ENCODE assay signal across 8 cellular contexts in genomic region chr15:90389513-90389912, GRCh38. TPM values are rescaled to one million over a fixed set of nuclear protein-coding genes. Genes with fewer than 3 reads are reported as not detected.
A peak's percentile ranks its signal among the peaks of the same experiment; 100 is the strongest.
DNase-seq lines count a peak whose midpoint lies in the region; ATAC-seq and TF ChIP-seq lines count a peak whose summit lies in the region.

No MANE protein-coding gene starts in this region.

- H3K27me3 Mint-ChIP-seq in endodermal cell (ENCODE audit: insufficient read depth): no peaks in the 10 kb centered on the region
- H3K27me3 Mint-ChIP-seq in neural progenitor cell (ENCODE audit: insufficient read depth, low read depth): peaks cover 2% of the 10 kb centered on the region

- ATAC-seq in HG02981 (IDR thresholded peaks at IDR 0.05; ENCODE audit: unreplicated experiment): no peak

- H3K27ac Mint-ChIP-seq in endodermal cell: peak overlapping the region; percentile 54
- no peak overlapping the region for H3K27ac Mint-ChIP-seq in neural progenitor cell

- no peak for DNase-seq in endodermal cell
- DNase-seq in neural progenitor cell (ENCODE audit: low spot score): no peak
- no peak for DNase-seq in NCI-H1105 (lab: John Stamatoyannopoulos, UW)
- DNase-seq in NCI-H526 treated with DMSO at 0.1 percent for 48 hours (lab: John Stamatoyannopoulos, UW): no peak
- no peak for DNase-seq in activated gamma-delta T cell (lab: John Stamatoyannopoulos, UW)

- no peaks in the 10 kb centered on the region for H3K9me2 ChIP-seq in OCI-LY1 (ENCODE audit: low read depth, low read length)

- peaks cover 49% of the 10 kb centered on the region for H3K4me1 Mint-ChIP-seq in endodermal cell
- peaks cover 16% of the 10 kb centered on the region for H3K4me1 Mint-ChIP-seq in neural progenitor cell

- TF ChIP-seq CTCF in OCI-LY1 (IDR thresholded peaks at IDR 0.05; ENCODE audit: low read length) (no peak), endodermal cell (conservative IDR thresholded peaks at IDR 0.05) (no peak), neural progenitor cell (IDR thresholded peaks at IDR 0.05) (no peak)

- H3K4me3 Mint-ChIP-seq in endodermal cell: peak overlapping the region; percentile 79
- H3K4me3 Mint-ChIP-seq in neural progenitor cell: peak overlapping the region; percentile 90

- H3K36me3 ChIP-seq in BLaER1 (peaks cover 41% of the 10 kb centered on the region), OCI-LY1 (ENCODE audit: insufficient read depth, low read length) (peaks cover 22% of the 10 kb centered on the region; the same call in 1 of the 2 replicates), endodermal cell (ENCODE audit: control insufficient read depth, insufficient read depth, low read length) (peaks cover 29% of the 10 kb centered on the region), neural progenitor cell (no peaks in the 10 kb centered on the region)

- H3K79me2 ChIP-seq in OCI-LY1 (ENCODE audit: insufficient read depth, low read length): peaks cover 40% of the 10 kb centered on the region
- peaks cover 26% of the 10 kb centered on the region for H3K79me2 ChIP-seq in neural progenitor cell (ENCODE audit: low read depth)

- 83 to 88% methylated on average over 3 to 6 of the region's 6 CpGs for WGBS in endodermal cell (ENCODE audit: insufficient coverage in 1 of 2, insufficient read length in 1 of 2), 2 experiments

- H4K20me1 ChIP-seq in BLaER1: peaks cover 45% of the 10 kb centered on the region
- no peaks in the 10 kb centered on the region for H4K20me1 ChIP-seq in OCI-LY1 (ENCODE audit: insufficient read depth, low read length)
- H4K20me1 ChIP-seq in neural progenitor cell (ENCODE audit: low read depth): no peaks in the 10 kb centered on the region

- H3K9ac ChIP-seq in BLaER1: peak overlapping the region; percentile 89
- H3K9ac ChIP-seq in OCI-LY1 (ENCODE audit: low read length): peak overlapping the region; percentile 97; the same call in 1 of the 2 replicates
- H3K9ac ChIP-seq in endodermal cell (ENCODE audit: extremely low read depth, low read length, poor library complexity, severe bottlenecking): no peak overlapping the region
- no peak overlapping the region for H3K9ac ChIP-seq in neural progenitor cell

- H3K9me3 ChIP-seq in BLaER1 (no peaks in the 10 kb centered on the region), OCI-LY1 (ENCODE audit: low read length) (no peaks in the 10 kb centered on the region), endodermal cell (ENCODE audit: control insufficient read depth, low read length) (no peaks in the 10 kb centered on the region), neural progenitor cell (ENCODE audit: low read depth) (no peaks in the 10 kb centered on the region)

- H3K4me2 ChIP-seq in BLaER1: peak overlapping the region; percentile 86
- peak overlapping the region; percentile 97 for H3K4me2 ChIP-seq in OCI-LY1 (ENCODE audit: low read length)
- peak overlapping the region; percentile 80 for H3K4me2 ChIP-seq in neural progenitor cell

- H3K9me3 Mint-ChIP-seq in endodermal cell (no peaks in the 10 kb centered on the region), neural progenitor cell (no peaks in the 10 kb centered on the region)

- H3K36me3 Mint-ChIP-seq in endodermal cell (ENCODE audit: low read depth): peaks cover 9% of the 10 kb centered on the region
- H3K36me3 Mint-ChIP-seq in neural progenitor cell: peaks cover 10% of the 10 kb centered on the region

- H3K4me1 ChIP-seq in BLaER1: peaks cover 62% of the 10 kb centered on the region
- peaks cover 55% of the 10 kb centered on the region for H3K4me1 ChIP-seq in OCI-LY1 (ENCODE audit: insufficient read depth, low read length, severe bottlenecking)
- H3K4me1 ChIP-seq in endodermal cell (ENCODE audit: control insufficient read depth, insufficient read depth, low read length): peaks cover 18% of the 10 kb centered on the region
- H3K4me1 ChIP-seq in neural progenitor cell: peaks cover 17% of the 10 kb centered on the region

- H3K27me3 ChIP-seq in BLaER1 (no peaks in the 10 kb centered on the region), OCI-LY1 (ENCODE audit: insufficient read depth, low read length) (no peaks in the 10 kb centered on the region), endodermal cell (ENCODE audit: control insufficient read depth, insufficient read depth, low read length, poor library complexity, severe bottlenecking) (no peaks in the 10 kb centered on the region), neural progenitor cell (no peaks in the 10 kb centered on the region)

- H3K27ac ChIP-seq in BLaER1 (no peak overlapping the region), OCI-LY1 (ENCODE audit: low read depth, low read length, poor library complexity, severe bottlenecking) (peak overlapping the region; percentile 63), endodermal cell (ENCODE audit: low read depth, low read length) (no peak overlapping the region), neural progenitor cell (no peak overlapping the region)

- H3K4me3 ChIP-seq in BLaER1 (peak overlapping the region; percentile 90), OCI-LY1 (ENCODE audit: low read depth, low read length, poor library complexity, severe bottlenecking) (peak overlapping the region; percentile 98), endodermal cell (ENCODE audit: low read length) (peak overlapping the region; percentile 99), neural progenitor cell (no peak overlapping the region)

- H2AFZ ChIP-seq in OCI-LY1 (ENCODE audit: low read length): no peak overlapping the region
- H2AFZ ChIP-seq in neural progenitor cell (replicated peaks): no peak overlapping the region

- H3F3A ChIP-seq in OCI-LY1 (ENCODE audit: insufficient read depth, low read length) (no peaks in the 10 kb centered on the region), neural progenitor cell (ENCODE audit: low read depth) (peaks cover 24% of the 10 kb centered on the region)

RNA-seq across cellular contexts. Expression of gene IQGAP1, which starts 1.5 kb away (rescaled TPM):
- total RNA-seq in endodermal cell (100 to 1,000 TPM in 1 of 2 donors, 10 to 100 TPM in 1; 94.4 to 124 TPM), neural progenitor cell (ENCODE audit: low replicate concordance) (35.9 and 44.8 TPM in 2 replicates)
- 48.6 TPM for polyA plus RNA-seq in endodermal cell (2013, experiment 1 of 2)
- 59.3 TPM for polyA plus RNA-seq in endodermal cell (2013, experiment 2 of 2)

RNA-seq across cellular contexts. Expression of gene ZNF774, which starts 37.4 kb away (rescaled TPM):
- 1 to 10 TPM; 2.5 to 3.6 TPM for total RNA-seq in endodermal cell
- 2.0 TPM for polyA plus RNA-seq in endodermal cell (2013, experiment 1 of 2)
- 2.5 TPM for polyA plus RNA-seq in endodermal cell (2013, experiment 2 of 2)
- 1.9 and 8.3 TPM in 2 replicates for total RNA-seq in neural progenitor cell (ENCODE audit: low replicate concordance)

Comparison
In these comparisons a context has a peak if more than half of its experiments do, and no peak if none do; other contexts are left out.
1. H3K9ac ChIP-seq: peak in BLaER1 (single experiment) and OCI-LY1 (single experiment); none in endodermal cell (single experiment) and neural progenitor cell (single experiment).
2. Peak in every context shown above with its lines, with median percentiles within 50 percentile points of each other: H3K4me2 ChIP-seq.